ENCODE assay signal across 2 cellular contexts in the genomic region with DNA sequence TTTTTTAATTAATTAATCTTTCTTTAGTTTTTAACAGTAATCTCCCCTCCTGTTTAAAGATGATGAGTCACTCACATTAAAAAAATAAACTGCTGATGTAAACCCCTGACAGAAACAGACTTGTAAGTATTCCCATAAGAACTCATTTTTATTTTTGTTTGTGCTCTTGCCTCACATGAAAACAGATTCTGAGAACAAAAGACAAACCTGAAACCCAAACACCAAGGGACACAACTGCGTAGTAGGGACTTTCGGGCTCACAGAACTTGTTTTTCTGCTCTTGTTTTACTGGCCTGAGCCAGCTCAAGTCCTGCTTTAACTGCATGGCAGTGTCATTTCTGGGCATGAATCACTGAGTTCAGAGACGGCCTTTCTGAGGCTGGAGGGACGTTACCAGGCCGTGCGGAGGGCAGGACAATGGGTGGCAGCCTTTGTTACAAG.
A peak's percentile ranks its signal among the peaks of the same experiment; 100 is the strongest.
TF ChIP-seq lines count a peak whose summit lies in the region.

No MANE protein-coding gene starts in this region.

TF ChIP-seq in HEK293, 187 proteins besides CTCF, POLR2A, EP300 and RAD21 (continued from another document and continues in another):
- no peak for TF ChIP-seq ZNF423 (tag by site-specific recombination; IDR thresholded peaks at IDR 0.05)
- TF ChIP-seq, protein P1, sequence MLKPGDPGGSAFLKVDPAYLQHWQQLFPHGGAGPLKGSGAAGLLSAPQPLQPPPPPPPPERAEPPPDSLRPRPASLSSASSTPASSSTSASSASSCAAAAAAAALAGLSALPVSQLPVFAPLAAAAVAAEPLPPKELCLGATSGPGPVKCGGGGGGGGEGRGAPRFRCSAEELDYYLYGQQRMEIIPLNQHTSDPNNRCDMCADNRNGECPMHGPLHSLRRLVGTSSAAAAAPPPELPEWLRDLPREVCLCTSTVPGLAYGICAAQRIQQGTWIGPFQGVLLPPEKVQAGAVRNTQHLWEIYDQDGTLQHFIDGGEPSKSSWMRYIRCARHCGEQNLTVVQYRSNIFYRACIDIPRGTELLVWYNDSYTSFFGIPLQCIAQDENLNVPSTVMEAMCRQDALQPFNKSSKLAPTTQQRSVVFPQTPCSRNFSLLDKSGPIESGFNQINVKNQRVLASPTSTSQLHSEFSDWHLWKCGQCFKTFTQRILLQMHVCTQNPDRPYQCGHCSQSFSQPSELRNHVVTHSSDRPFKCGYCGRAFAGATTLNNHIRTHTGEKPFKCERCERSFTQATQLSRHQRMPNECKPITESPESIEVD (tag by site-specific recombination; IDR thresholded peaks at IDR 0.05) = peak; percentile 79
- TF ChIP-seq ZNF133 (tag by site-specific recombination; IDR thresholded peaks at IDR 0.05) = no peak
- TF ChIP-seq ZNF621 (tag by site-specific recombination; IDR thresholded peaks at IDR 0.05) = no peak
- no peak for TF ChIP-seq FEZF1 (tag by site-specific recombination; IDR thresholded peaks at IDR 0.05)
- TF ChIP-seq, protein P2, sequence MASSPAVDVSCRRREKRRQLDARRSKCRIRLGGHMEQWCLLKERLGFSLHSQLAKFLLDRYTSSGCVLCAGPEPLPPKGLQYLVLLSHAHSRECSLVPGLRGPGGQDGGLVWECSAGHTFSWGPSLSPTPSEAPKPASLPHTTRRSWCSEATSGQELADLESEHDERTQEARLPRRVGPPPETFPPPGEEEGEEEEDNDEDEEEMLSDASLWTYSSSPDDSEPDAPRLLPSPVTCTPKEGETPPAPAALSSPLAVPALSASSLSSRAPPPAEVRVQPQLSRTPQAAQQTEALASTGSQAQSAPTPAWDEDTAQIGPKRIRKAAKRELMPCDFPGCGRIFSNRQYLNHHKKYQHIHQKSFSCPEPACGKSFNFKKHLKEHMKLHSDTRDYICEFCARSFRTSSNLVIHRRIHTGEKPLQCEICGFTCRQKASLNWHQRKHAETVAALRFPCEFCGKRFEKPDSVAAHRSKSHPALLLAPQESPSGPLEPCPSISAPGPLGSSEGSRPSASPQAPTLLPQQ (tag by site-specific recombination; IDR thresholded peaks at IDR 0.05) = 0 out of 2 replicates have a peak, but pooled peaks have one; percentile 28
- no peak for TF ChIP-seq ZNF302 (tag by site-specific recombination; IDR thresholded peaks at IDR 0.05; ENCODE audit: low read depth)
- no peak for TF ChIP-seq ZNF654 (tag by site-specific recombination; IDR thresholded peaks at IDR 0.05; ENCODE audit: low read depth)
- TF ChIP-seq, protein P3, sequence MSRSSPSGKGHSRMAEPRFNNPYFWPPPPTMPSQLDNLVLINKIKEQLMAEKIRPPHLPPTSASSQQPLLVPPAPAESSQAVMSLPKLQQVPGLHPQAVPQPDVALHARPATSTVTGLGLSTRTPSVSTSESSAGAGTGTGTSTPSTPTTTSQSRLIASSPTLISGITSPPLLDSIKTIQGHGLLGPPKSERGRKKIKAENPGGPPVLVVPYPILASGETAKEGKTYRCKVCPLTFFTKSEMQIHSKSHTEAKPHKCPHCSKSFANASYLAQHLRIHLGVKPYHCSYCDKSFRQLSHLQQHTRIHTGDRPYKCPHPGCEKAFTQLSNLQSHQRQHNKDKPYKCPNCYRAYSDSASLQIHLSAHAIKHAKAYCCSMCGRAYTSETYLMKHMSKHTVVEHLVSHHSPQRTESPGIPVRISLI (tag by site-specific recombination; IDR thresholded peaks at IDR 0.05) = 0 out of 2 replicates have a peak, but pooled peaks have one; percentile 26
- TF ChIP-seq ZNF175 (tag by site-specific recombination; IDR thresholded peaks at IDR 0.05) = no peak
- TF ChIP-seq ZNF239 (tag by site-specific recombination; IDR thresholded peaks at IDR 0.05) = no peak
- TF ChIP-seq ZNF174 (tag by site-specific recombination; IDR thresholded peaks at IDR 0.05) = no peak
- TF ChIP-seq KLF7 (tag by site-specific recombination; IDR thresholded peaks at IDR 0.05; ENCODE audit: borderline replicate concordance) = no peak
- TF ChIP-seq ZSCAN16 (tag by site-specific recombination; IDR thresholded peaks at IDR 0.05) = no peak
- TF ChIP-seq ZFP69B (tag by site-specific recombination; IDR thresholded peaks at IDR 0.05) = no peak
- no peak for TF ChIP-seq ZNF777 (tag by site-specific recombination; IDR thresholded peaks at IDR 0.05; ENCODE audit: borderline replicate concordance)
- TF ChIP-seq SP2 (tag by site-specific recombination; IDR thresholded peaks at IDR 0.05) = no peak
- no peak for TF ChIP-seq ZNF544 (tag by site-specific recombination; IDR thresholded peaks at IDR 0.05)
- TF ChIP-seq ZNF169 (tag by site-specific recombination; IDR thresholded peaks at IDR 0.05) = no peak
- TF ChIP-seq ZEB2 (tag by site-specific recombination; IDR thresholded peaks at IDR 0.05) = no peak
- TF ChIP-seq SP7 (tag by site-specific recombination; IDR thresholded peaks at IDR 0.05) = peak; percentile 9; the same call in 1 of the 2 replicates
- TF ChIP-seq ZSCAN30 (tag by site-specific recombination; IDR thresholded peaks at IDR 0.05) = no peak
- TF ChIP-seq, protein P4, sequence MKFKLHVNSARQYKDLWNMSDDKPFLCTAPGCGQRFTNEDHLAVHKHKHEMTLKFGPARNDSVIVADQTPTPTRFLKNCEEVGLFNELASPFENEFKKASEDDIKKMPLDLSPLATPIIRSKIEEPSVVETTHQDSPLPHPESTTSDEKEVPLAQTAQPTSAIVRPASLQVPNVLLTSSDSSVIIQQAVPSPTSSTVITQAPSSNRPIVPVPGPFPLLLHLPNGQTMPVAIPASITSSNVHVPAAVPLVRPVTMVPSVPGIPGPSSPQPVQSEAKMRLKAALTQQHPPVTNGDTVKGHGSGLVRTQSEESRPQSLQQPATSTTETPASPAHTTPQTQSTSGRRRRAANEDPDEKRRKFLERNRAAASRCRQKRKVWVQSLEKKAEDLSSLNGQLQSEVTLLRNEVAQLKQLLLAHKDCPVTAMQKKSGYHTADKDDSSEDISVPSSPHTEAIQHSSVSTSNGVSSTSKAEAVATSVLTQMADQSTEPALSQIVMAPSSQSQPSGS (tag by site-specific recombination; IDR thresholded peaks at IDR 0.05; ENCODE audit: low read depth) = no peak
- no peak for TF ChIP-seq ZNF112 (tag by site-specific recombination; IDR thresholded peaks at IDR 0.05)
- no peak for TF ChIP-seq ZNF530 (tag by site-specific recombination; IDR thresholded peaks at IDR 0.05; ENCODE audit: low read depth)
- no peak for TF ChIP-seq SALL2 (tag by site-specific recombination; IDR thresholded peaks at IDR 0.05; ENCODE audit: borderline replicate concordance)
- TF ChIP-seq ZFP37 (tag by site-specific recombination; IDR thresholded peaks at IDR 0.05) = no peak
- no peak for TF ChIP-seq ZNF121 (tag by site-specific recombination; IDR thresholded peaks at IDR 0.05)
- TF ChIP-seq ZNF202 (tag by site-specific recombination; IDR thresholded peaks at IDR 0.05; ENCODE audit: borderline replicate concordance) = no peak
- TF ChIP-seq, protein P5, sequence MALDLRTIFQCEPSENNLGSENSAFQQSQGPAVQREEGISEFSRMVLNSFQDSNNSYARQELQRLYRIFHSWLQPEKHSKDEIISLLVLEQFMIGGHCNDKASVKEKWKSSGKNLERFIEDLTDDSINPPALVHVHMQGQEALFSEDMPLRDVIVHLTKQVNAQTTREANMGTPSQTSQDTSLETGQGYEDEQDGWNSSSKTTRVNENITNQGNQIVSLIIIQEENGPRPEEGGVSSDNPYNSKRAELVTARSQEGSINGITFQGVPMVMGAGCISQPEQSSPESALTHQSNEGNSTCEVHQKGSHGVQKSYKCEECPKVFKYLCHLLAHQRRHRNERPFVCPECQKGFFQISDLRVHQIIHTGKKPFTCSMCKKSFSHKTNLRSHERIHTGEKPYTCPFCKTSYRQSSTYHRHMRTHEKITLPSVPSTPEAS (tag by site-specific recombination; IDR thresholded peaks at IDR 0.05) = no peak

TF ChIP-seq in liver, 16 proteins besides CTCF, POLR2A, EP300 and RAD21 (continued from another document):
- TF ChIP-seq, protein P6, sequence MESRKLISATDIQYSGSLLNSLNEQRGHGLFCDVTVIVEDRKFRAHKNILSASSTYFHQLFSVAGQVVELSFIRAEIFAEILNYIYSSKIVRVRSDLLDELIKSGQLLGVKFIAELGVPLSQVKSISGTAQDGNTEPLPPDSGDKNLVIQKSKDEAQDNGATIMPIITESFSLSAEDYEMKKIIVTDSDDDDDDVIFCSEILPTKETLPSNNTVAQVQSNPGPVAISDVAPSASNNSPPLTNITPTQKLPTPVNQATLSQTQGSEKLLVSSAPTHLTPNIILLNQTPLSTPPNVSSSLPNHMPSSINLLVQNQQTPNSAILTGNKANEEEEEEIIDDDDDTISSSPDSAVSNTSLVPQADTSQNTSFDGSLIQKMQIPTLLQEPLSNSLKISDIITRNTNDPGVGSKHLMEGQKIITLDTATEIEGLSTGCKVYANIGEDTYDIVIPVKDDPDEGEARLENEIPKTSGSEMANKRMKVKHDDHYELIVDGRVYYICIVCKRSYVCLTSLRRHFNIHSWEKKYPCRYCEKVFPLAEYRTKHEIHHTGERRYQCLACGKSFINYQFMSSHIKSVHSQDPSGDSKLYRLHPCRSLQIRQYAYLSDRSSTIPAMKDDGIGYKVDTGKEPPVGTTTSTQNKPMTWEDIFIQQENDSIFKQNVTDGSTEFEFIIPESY (IDR thresholded peaks at IDR 0.05) = no peak
- TF ChIP-seq, protein P7, sequence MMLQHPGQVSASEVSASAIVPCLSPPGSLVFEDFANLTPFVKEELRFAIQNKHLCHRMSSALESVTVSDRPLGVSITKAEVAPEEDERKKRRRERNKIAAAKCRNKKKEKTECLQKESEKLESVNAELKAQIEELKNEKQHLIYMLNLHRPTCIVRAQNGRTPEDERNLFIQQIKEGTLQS (IDR thresholded peaks at IDR 0.05) = no peak
- TF ChIP-seq SP1 (IDR thresholded peaks at IDR 0.05) (no peak), HNF4G (IDR thresholded peaks at IDR 0.05) (no peak), EGR1 (IDR thresholded peaks at IDR 0.05; ENCODE audit: low read depth in 2 of 2) (no peak), FOXA1 (IDR thresholded peaks at IDR 0.05) (no peak), YY1 (IDR thresholded peaks at IDR 0.05) (no peak)
- TF ChIP-seq, protein P8, sequence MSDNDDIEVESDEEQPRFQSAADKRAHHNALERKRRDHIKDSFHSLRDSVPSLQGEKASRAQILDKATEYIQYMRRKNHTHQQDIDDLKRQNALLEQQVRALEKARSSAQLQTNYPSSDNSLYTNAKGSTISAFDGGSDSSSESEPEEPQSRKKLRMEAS (IDR thresholded peaks at IDR 0.05) = no peak
TF ChIP-seq in liver: peak in this region for 0.
